In the genomic region with DNA sequence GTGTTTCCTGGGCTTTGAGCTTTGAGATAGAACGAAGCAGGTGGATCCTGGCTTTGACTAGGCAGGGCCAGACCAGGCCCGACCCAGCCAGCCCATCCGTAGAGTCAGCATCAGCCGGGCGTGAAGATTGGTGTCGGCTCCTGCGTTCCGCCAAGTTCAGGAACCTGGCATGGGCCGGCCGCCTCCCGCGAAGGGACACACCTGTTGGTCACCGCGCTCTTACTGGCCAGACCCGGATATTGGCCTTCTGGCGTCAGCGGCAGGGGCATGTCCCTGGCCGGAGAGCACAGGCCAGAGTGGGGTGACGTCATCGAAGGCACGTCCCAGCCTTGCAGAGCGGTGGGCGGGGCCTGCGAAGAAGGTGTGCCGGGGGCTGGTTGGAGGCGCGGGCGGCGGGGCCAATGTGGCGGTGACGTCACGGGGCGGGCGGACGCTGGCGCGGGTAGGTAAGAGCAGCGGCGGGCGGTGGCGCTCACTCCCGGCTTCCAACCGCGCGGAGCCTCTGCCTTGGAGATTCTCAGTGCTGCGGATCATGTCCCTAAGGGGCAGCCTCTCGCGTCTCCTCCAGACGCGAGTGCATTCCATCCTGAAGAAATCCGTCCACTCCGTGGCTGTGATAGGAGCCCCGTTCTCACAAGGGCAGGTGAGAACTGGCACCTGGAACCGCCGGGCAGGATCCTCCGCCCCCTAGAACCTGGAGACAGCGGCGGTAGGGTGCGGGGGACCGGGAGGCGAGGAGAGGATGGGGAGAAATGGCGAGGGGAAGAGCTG, we compare ENCODE assay signal across 8 cellular contexts. TPM values are rescaled to one million over a fixed set of nuclear protein-coding genes. Genes with fewer than 3 reads are reported as not detected.
DNase-seq lines count a peak whose midpoint lies in the region; ATAC-seq and TF ChIP-seq lines count a peak whose summit lies in the region.

ARG2 (plus strand) TSS at position 475 of the 771 bp plus-strand sequence; CDS start at position 533, 58 bp downstream.

- no peak for TF ChIP-seq RAD21 in IMR-90 (IDR thresholded peaks at IDR 0.05; ENCODE audit: low read length)

- no peak within 1 kb of the TSS for H2AK5ac ChIP-seq in IMR-90 (ENCODE audit: low read depth, low read length)

- H3K36me3 ChIP-seq in IMR-90 (ENCODE audit: control insufficient read depth, insufficient read depth, low read length): no peaks in the 10 kb centered on the region
- no peaks in the 10 kb centered on the region for H3K36me3 ChIP-seq in OCI-LY7 (ENCODE audit: insufficient read depth, low read length)
- no peaks in the 10 kb centered on the region for H3K36me3 ChIP-seq in mucosa of rectum (ENCODE audit: control insufficient read depth in 2 of 2, insufficient read depth in 2 of 2, low read length in 2 of 2)

- H2BK15ac ChIP-seq in IMR-90 (ENCODE audit: low read depth, low read length): 0 out of 3 replicates have a peak within 1 kb of the TSS, but pooled peaks have one; percentile 15

- peak within 1 kb of the TSS; percentile 5; the same call in 1 of the 2 replicates for H3K9ac ChIP-seq in IMR-90 (ENCODE audit: low read depth, low read length)
- H3K9ac ChIP-seq in mucosa of rectum (ENCODE audit: low read depth in 1 of 2, low read length in 2 of 2): peak within 1 kb of the TSS; percentile 77 to 84

- H3K56ac ChIP-seq in IMR-90 (ENCODE audit: extremely low read depth, insufficient read depth, low read length): no peak within 1 kb of the TSS

- no peaks in the 10 kb centered on the region for H3K79me2 ChIP-seq in OCI-LY7 (ENCODE audit: insufficient read depth, low read depth, low read length)

- no peaks in the 10 kb centered on the region for H3K9me2 ChIP-seq in OCI-LY7 (ENCODE audit: insufficient read depth, low read length)

- H3K27me3 ChIP-seq in IMR-90 (ENCODE audit: control insufficient read depth, insufficient read depth, low read length) (peaks cover 4% of the 10 kb centered on the region), mucosa of rectum (ENCODE audit: control insufficient read depth in 2 of 2, insufficient read depth in 2 of 2, low read length in 2 of 2) (no peaks in the 10 kb centered on the region)

- H4K8ac ChIP-seq in IMR-90 (ENCODE audit: low read depth in 2 of 2, low read length in 2 of 2): no peak within 1 kb of the TSS

- no peak within 1 kb of the TSS for H4K91ac ChIP-seq in IMR-90 (ENCODE audit: insufficient read depth, low read depth, low read length)

- H3K4me1 ChIP-seq in IMR-90 (ENCODE audit: control insufficient read depth, insufficient read depth, low read length): peaks cover 3% of the 10 kb centered on the region; the same call in 1 of the 2 replicates
- peaks cover 25% of the 10 kb centered on the region for H3K4me1 ChIP-seq in OCI-LY7 (ENCODE audit: insufficient read depth, low read length, poor library complexity, severe bottlenecking)
- H3K4me1 ChIP-seq in mucosa of rectum (ENCODE audit: control insufficient read depth in 2 of 2, insufficient read depth in 2 of 2, low read length in 2 of 2): peaks cover 8 to 11% of the 10 kb centered on the region in 2 donors

- no peak within 1 kb of the TSS for H4K5ac ChIP-seq in IMR-90 (ENCODE audit: low read depth, low read length)

- dilution Hi-C loops in IMR-90 (cut with HindIII; ENCODE audit: low sequenced_read_pairs, unreplicated experiment): no loop called here

- H3K18ac ChIP-seq in IMR-90 (ENCODE audit: low read depth, low read length): no peak within 1 kb of the TSS

- H2AFZ ChIP-seq in IMR-90 (replicated peaks; ENCODE audit: low read length, poor library complexity): peak within 1 kb of the TSS; percentile 94
- peak within 1 kb of the TSS; percentile 99 for H2AFZ ChIP-seq in OCI-LY7 (ENCODE audit: low read length)

- H3K4me2 ChIP-seq in IMR-90 (ENCODE audit: low read depth, low read length) (peak within 1 kb of the TSS; percentile 87), OCI-LY7 (ENCODE audit: low read length) (peak within 1 kb of the TSS; percentile 92)

- peak; percentile 74 for DNase-seq in DMS 273 treated with DMSO at 0.1 percent for 48 hours (lab: John Stamatoyannopoulos, UW)
- peak; percentile 91 for DNase-seq in IMR-90
- peak; percentile 85 for DNase-seq in OCI-LY7 (ENCODE audit: low spot score)
- DNase-seq in activated T-cell treated with anti-CD3 and anti-CD28 coated beads, Interleukin-2, amount 50 U/mL, for 1 hour: peak; percentile 98
- DNase-seq in erythroblast (lab: John Stamatoyannopoulos, UW): peak; percentile 99 to 100
- DNase-seq in stimulated activated CD8-positive, alpha-beta memory T cell treated with anti-CD3 and anti-CD28 coated beads, Interleukin-4, amount 100 ng/mL, for 48 hours: peak; percentile 99

- TF ChIP-seq POLR2A in IMR-90 (IDR thresholded peaks at IDR 0.05; ENCODE audit: low read depth, low read length) (peak; percentile 61; the same call in 1 of the 2 replicates), erythroblast (IDR thresholded peaks at IDR 0.05; ENCODE audit: low read length) (peak; percentile 87)

- BruUV-seq in IMR-90 (replicated peaks; lab: Mats Ljungman, UMichigan) (no TSS peak), OCI-LY7 (replicated peaks; lab: Mats Ljungman, UMichigan) (no TSS peak)

- intact Hi-C loops in IMR-90 (cut with micrococcal nuclease): no loop called here
- intact Hi-C loops in OCI-LY7 (cut with micrococcal nuclease; ENCODE audit: unreplicated experiment): loop anchor here (1.0 to 2.0 kb wide), 3 partner anchors 20 to 85 kb away; no protein-coding TSS in a partner anchor

- TF ChIP-seq CTCF in IMR-90 (conservative IDR thresholded peaks at IDR 0.05; ENCODE audit: low read depth, low read length) (0 out of 2 replicates have a peak, but pooled peaks have one; percentile 7), OCI-LY7 (conservative IDR thresholded peaks at IDR 0.05; ENCODE audit: low read length) (no peak; the same call in 1 of the 2 replicates)

- no peak within 1 kb of the TSS for H3K14ac ChIP-seq in IMR-90 (replicated peaks; ENCODE audit: low read depth, low read length)

- in situ Hi-C loops in IMR-90 (cut with MboI; ENCODE audit: low sequenced_read_pairs): loop anchor here (5.0 kb wide), 1 partner anchor 48 kb away; no protein-coding TSS in a partner anchor

- no peak within 1 kb of the TSS for H2BK20ac ChIP-seq in IMR-90 (ENCODE audit: low read depth, low read length)

- H3K9me3 ChIP-seq in IMR-90 (ENCODE audit: control insufficient read depth, insufficient read depth, low read length) (no peaks in the 10 kb centered on the region), OCI-LY7 (ENCODE audit: low read length) (no peaks in the 10 kb centered on the region), mucosa of rectum (ENCODE audit: control insufficient read depth in 2 of 2, low read length in 2 of 2) (no peaks in the 10 kb centered on the region)

- no peaks in the 10 kb centered on the region for H3K9me1 ChIP-seq in IMR-90 (ENCODE audit: insufficient read depth, low read length)

- H2BK120ac ChIP-seq in IMR-90 (ENCODE audit: low read depth, low read length): no peak within 1 kb of the TSS

- peak within 1 kb of the TSS; percentile 62 for H2AK9ac ChIP-seq in IMR-90 (replicated peaks; ENCODE audit: low read depth, low read length, poor library complexity)

- 2% methylated on average over 48 of the region's 62 CpGs; no CpG with 5 or more reads in 1 of the 2 experiments for WGBS in IMR-90 (ENCODE audit: extremely low coverage in 2 of 2, insufficient read length in 1 of 2), 2 experiments

- POLR2A ChIA-PET in IMR-90 (lab: Charles Lee; ENCODE audit: unreplicated experiment) (no interaction called here), OCI-LY7 (lab: Charles Lee) (interaction anchor here (0.6 to 1.2 kb wide), 8 partner anchors 17 to 260 kb away, joined by 3 to 5 read pairs (median 3); partner anchors contain the start of genes ATP6V1D, PIGH and RDH11)

- H2BK5ac ChIP-seq in IMR-90 (ENCODE audit: low read depth, low read length, poor library complexity, severe bottlenecking): no peak within 1 kb of the TSS

- ATAC-seq in GM21529 (IDR thresholded peaks at IDR 0.05; ENCODE audit: unreplicated experiment): peak; percentile 94
- ATAC-seq in IMR-90 (ENCODE audit: low read depth): peak; percentile 91

- H3K4me3 ChIP-seq in IMR-90 (ENCODE audit: insufficient read depth, low read depth, low read length) (peak within 1 kb of the TSS; percentile 47), OCI-LY7 (ENCODE audit: low read depth, low read length, poor library complexity, severe bottlenecking) (peak within 1 kb of the TSS; percentile 70), mucosa of rectum (ENCODE audit: low read length in 2 of 2) (peak within 1 kb of the TSS; percentile 79 to 81)

- H4K20me1 ChIP-seq in IMR-90 (ENCODE audit: insufficient read depth, low read length) (no peaks in the 10 kb centered on the region), OCI-LY7 (ENCODE audit: insufficient read depth, low read length) (no peaks in the 10 kb centered on the region)

- H3K27ac ChIP-seq in IMR-90 (ENCODE audit: insufficient read depth, low read length) (no peak within 1 kb of the TSS), OCI-LY7 (ENCODE audit: low read depth, low read length, poor library complexity, severe bottlenecking) (no peak within 1 kb of the TSS), mucosa of rectum (ENCODE audit: low read depth in 2 of 2, low read length in 2 of 2) (peak within 1 kb of the TSS; percentile 80 to 88)

- H3K23ac ChIP-seq in IMR-90 (ENCODE audit: low read depth, low read length): no peak within 1 kb of the TSS

- peak within 1 kb of the TSS; percentile 10; the same call in 1 of the 2 replicates for H3K4ac ChIP-seq in IMR-90 (ENCODE audit: low read depth, low read length)

- no peaks in the 10 kb centered on the region for H3K79me1 ChIP-seq in IMR-90 (ENCODE audit: low read depth in 1 of 2, low read length in 2 of 2)

- CTCF ChIA-PET in IMR-90 (lab: Yijun Ruan, JAX) (interaction anchor here (0.7 to 2.2 kb wide), 10 partner anchors 12 to 191 kb away, joined by 3 to 21 read pairs (median 4); partner anchors contain the start of gene PIGH), OCI-LY7 (lab: Charles Lee; ENCODE audit: unreplicated experiment) (interaction anchor here (0.6 to 1.3 kb wide), 3 partner anchors 35 to 85 kb away, joined by 3 to 4 read pairs (median 3); no protein-coding TSS in a partner anchor)

TF ChIP-seq in IMR-90, 13 proteins besides CTCF, POLR2A, EP300 and RAD21 (continues in another document):
- TF ChIP-seq, protein P1, sequence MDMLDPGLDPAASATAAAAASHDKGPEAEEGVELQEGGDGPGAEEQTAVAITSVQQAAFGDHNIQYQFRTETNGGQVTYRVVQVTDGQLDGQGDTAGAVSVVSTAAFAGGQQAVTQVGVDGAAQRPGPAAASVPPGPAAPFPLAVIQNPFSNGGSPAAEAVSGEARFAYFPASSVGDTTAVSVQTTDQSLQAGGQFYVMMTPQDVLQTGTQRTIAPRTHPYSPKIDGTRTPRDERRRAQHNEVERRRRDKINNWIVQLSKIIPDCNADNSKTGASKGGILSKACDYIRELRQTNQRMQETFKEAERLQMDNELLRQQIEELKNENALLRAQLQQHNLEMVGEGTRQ (IDR thresholded peaks at IDR 0.05; ENCODE audit: low read depth, low read length): no peak
- 0 out of 2 replicates have a peak, but pooled peaks have one; percentile 11 for TF ChIP-seq FOS (IDR thresholded peaks at IDR 0.05; ENCODE audit: low read depth, low read length)

RNA-seq across cellular contexts. Expression of gene ARG2, which starts in this region (rescaled TPM):
- total RNA-seq in IMR-90 (2012; rRNA removed) (2.2 and 2.5 TPM in 2 replicates), OCI-LY7 (2022) (2.0 and 3.4 TPM in 2 replicates)
- 1.1 and 1.3 TPM in 2 replicates for polyA plus RNA-seq in IMR-90 (2012; rRNA removed)
- 0.39 and 0.47 TPM in 2 replicates for polyA plus RNA-seq in IMR-90 (2012; cell fraction: cytosol; rRNA removed)
- polyA plus RNA-seq in IMR-90 (2012; cell fraction: nucleus; rRNA removed; ENCODE audit: low replicate concordance): 0.46 and 0.89 TPM in 2 replicates
- total RNA-seq in OCI-LY7 (2014; rRNA removed; shearing (Covaris generic)): 2.9 and 4.2 TPM in 2 replicates

Comparison
In these comparisons a context has a peak if more than half of its experiments do, and no peak if none do; other contexts are left out.
1. H3K27ac ChIP-seq: peak in mucosa of rectum (2 of 2); none in IMR-90 (single experiment) and OCI-LY7 (single experiment).
2. Peak in every context shown above with its lines, with median percentiles within 50 percentile points of each other: DNase-seq and H3K4me3 ChIP-seq.